Comparison of ENCODE assay signal across 17 cellular contexts in genomic region chr20:3744037-3744436, GRCh38. TPM values are rescaled to one million over a fixed set of nuclear protein-coding genes. Genes with fewer than 3 reads are reported as not detected.
DNase-seq lines count a peak whose midpoint lies in the region; TF ChIP-seq lines count a peak whose summit lies in the region.
"Had no signal": no experiment of that assay in that cellular context is flagged by ENCODE, and none has a peak within 500 bp of the region (broad histone marks: within the 10 kb centered on the region; RNA-seq: fewer than 3 reads in every experiment).

No MANE protein-coding gene starts in this region.

- H2AFZ ChIP-seq in Loucy (ENCODE audit: low read length) (no peak overlapping the region), osteoblast (ENCODE audit: low read length) (no peak overlapping the region)

- H3K27me3 ChIP-seq in CD8-positive, alpha-beta memory T cell (ENCODE audit: insufficient read depth, low read length, poor library complexity, severe bottlenecking): no peaks in the 10 kb centered on the region
- H3K27me3 ChIP-seq in Loucy (ENCODE audit: insufficient read depth, low read length, poor library complexity, severe bottlenecking) (no peaks in the 10 kb centered on the region), osteoblast (ENCODE audit: insufficient read depth, low read length) (peaks cover 3% of the 10 kb centered on the region)
- H3K27me3 ChIP-seq in CD4-positive, alpha-beta memory T cell (ENCODE audit: insufficient read depth, low read length): no peaks in the 10 kb centered on the region

- H3K27me3 Mint-ChIP-seq in CD8-positive, alpha-beta memory T cell: peaks cover 4 to 45% of the 10 kb centered on the region in 2 donors
- peaks cover 8% of the 10 kb centered on the region for H3K27me3 Mint-ChIP-seq in chondrocyte (ENCODE audit: low read depth)
- peaks cover 5 to 6% of the 10 kb centered on the region in 2 donors for H3K27me3 Mint-ChIP-seq in CD4-positive, alpha-beta memory T cell
- peaks cover 2% of the 10 kb centered on the region for H3K27me3 Mint-ChIP-seq in activated CD4-positive, alpha-beta memory T cell treated with anti-CD3 and anti-CD28 coated beads for 36 hours

- intact Hi-C loops in CD4-positive, alpha-beta memory T cell (cut with micrococcal nuclease): no loop called here
- intact Hi-C loops in activated CD4-positive, alpha-beta memory T cell treated with anti-CD3 and anti-CD28 coated beads for 36 hours (cut with micrococcal nuclease): no loop called here

- peaks cover 5% of the 10 kb centered on the region for H3K4me1 ChIP-seq in CD8-positive, alpha-beta memory T cell (ENCODE audit: insufficient read depth, low read length)
- peaks cover 13% of the 10 kb centered on the region for H3K4me1 ChIP-seq in Loucy (ENCODE audit: insufficient read depth, low read length, poor library complexity, severe bottlenecking)
- no peaks in the 10 kb centered on the region for H3K4me1 ChIP-seq in osteoblast (ENCODE audit: insufficient read depth, low read length)
- H3K4me1 ChIP-seq in CD4-positive, alpha-beta memory T cell (ENCODE audit: insufficient read depth, low read length): peaks cover 12% of the 10 kb centered on the region

- no peak overlapping the region for H3K9ac ChIP-seq in Loucy (ENCODE audit: low read depth, low read length, poor library complexity, severe bottlenecking)

- H3K9me3 ChIP-seq in CD8-positive, alpha-beta memory T cell (ENCODE audit: low read length): no peaks in the 10 kb centered on the region
- H3K9me3 ChIP-seq in Loucy (ENCODE audit: insufficient read depth, low read depth, low read length): no peaks in the 10 kb centered on the region
- H3K9me3 ChIP-seq in osteoblast (ENCODE audit: low read depth, low read length): no peaks in the 10 kb centered on the region
- H3K9me3 ChIP-seq in CD4-positive, alpha-beta memory T cell (ENCODE audit: control insufficient read depth in 1 of 2, low read length in 2 of 2): no peaks in the 10 kb centered on the region

- POLR2A ChIA-PET in CD8-positive, alpha-beta memory T cell (lab: Charles Lee): interaction anchor here (0.6 kb wide), 1 partner anchor 226 kb away, joined by 4 read pairs; no protein-coding TSS in a partner anchor
- POLR2A ChIA-PET in CD4-positive, alpha-beta memory T cell (lab: Charles Lee; ENCODE audit: partially characterized antibody): no interaction called here
- POLR2A ChIA-PET in activated CD4-positive, alpha-beta memory T cell treated with anti-CD3 and anti-CD28 coated beads for 36 hours (lab: Charles Lee): no interaction called here

- TF ChIP-seq CTCF in Loucy (conservative IDR thresholded peaks at IDR 0.05; ENCODE audit: low read length) (no peak), chondrocyte (IDR thresholded peaks at IDR 0.05) (no peak), osteoblast (IDR thresholded peaks at IDR 0.05; ENCODE audit: extremely low read depth, low read depth, low read length) (no peak)

- H3K9me3 Mint-ChIP-seq in CD8-positive, alpha-beta memory T cell: no peaks in the 10 kb centered on the region
- H3K9me3 Mint-ChIP-seq in chondrocyte (ENCODE audit: low read depth): no peaks in the 10 kb centered on the region
- peaks cover 0 to 2% (median 0%) of the 10 kb centered on the region in 8 donors for H3K9me3 Mint-ChIP-seq in CD4-positive, alpha-beta memory T cell
- no peaks in the 10 kb centered on the region for H3K9me3 Mint-ChIP-seq in activated CD4-positive, alpha-beta memory T cell treated with anti-CD3 and anti-CD28 coated beads for 36 hours

- H3F3A ChIP-seq in Loucy (ENCODE audit: low read depth): no peaks in the 10 kb centered on the region

- H3K9me2 ChIP-seq in Loucy (replicated peaks; ENCODE audit: low read depth, low read length): no peaks in the 10 kb centered on the region

- H3K27ac Mint-ChIP-seq in CD8-positive, alpha-beta memory T cell: peak overlapping the region in 4 of 8 donors; percentile 11 to 63 (median 58)
- H3K27ac Mint-ChIP-seq in chondrocyte (ENCODE audit: unreplicated experiment): no peak overlapping the region
- peak overlapping the region in 2 of 7 donors; percentile 15 to 57 for H3K27ac Mint-ChIP-seq in CD4-positive, alpha-beta memory T cell
- H3K27ac Mint-ChIP-seq in activated CD4-positive, alpha-beta memory T cell treated with anti-CD3 and anti-CD28 coated beads for 36 hours: no peak overlapping the region

- H3K4me3 Mint-ChIP-seq in CD8-positive, alpha-beta memory T cell: peak overlapping the region in 5 of 7 donors; percentile 43 to 78 (median 71)
- H3K4me3 Mint-ChIP-seq in chondrocyte (ENCODE audit: unreplicated experiment): no peak overlapping the region
- peak overlapping the region in 4 of 8 donors; percentile 29 to 80 (median 64) for H3K4me3 Mint-ChIP-seq in CD4-positive, alpha-beta memory T cell
- no peak overlapping the region for H3K4me3 Mint-ChIP-seq in activated CD4-positive, alpha-beta memory T cell treated with anti-CD3 and anti-CD28 coated beads for 36 hours

- H3K36me3 Mint-ChIP-seq in CD8-positive, alpha-beta memory T cell: no peaks in the 10 kb centered on the region
- H3K36me3 Mint-ChIP-seq in chondrocyte (ENCODE audit: low read depth): peaks cover 2% of the 10 kb centered on the region
- no peaks in the 10 kb centered on the region for H3K36me3 Mint-ChIP-seq in CD4-positive, alpha-beta memory T cell
- no peaks in the 10 kb centered on the region for H3K36me3 Mint-ChIP-seq in activated CD4-positive, alpha-beta memory T cell treated with anti-CD3 and anti-CD28 coated beads for 36 hours

- no peak overlapping the region for H3K27ac ChIP-seq in CD8-positive, alpha-beta memory T cell (ENCODE audit: low read depth, low read length)
- H3K27ac ChIP-seq in osteoblast (ENCODE audit: low read depth, low read length): no peak overlapping the region
- no peak overlapping the region for H3K27ac ChIP-seq in CD4-positive, alpha-beta memory T cell (ENCODE audit: low read depth, low read length)
- H3K27ac ChIP-seq: SK-N-MC had no signal

- H3K79me2 ChIP-seq in Loucy (ENCODE audit: insufficient read depth, low read length) (no peaks in the 10 kb centered on the region), osteoblast (ENCODE audit: insufficient read depth, low read length) (no peaks in the 10 kb centered on the region)

- peaks cover 9 to 13% (median 12%) of the 10 kb centered on the region in 3 donors for H3K4me1 Mint-ChIP-seq in CD8-positive, alpha-beta memory T cell
- H3K4me1 Mint-ChIP-seq in chondrocyte (ENCODE audit: low read depth): peaks cover 4% of the 10 kb centered on the region
- H3K4me1 Mint-ChIP-seq in CD4-positive, alpha-beta memory T cell: peaks cover 7 to 17% (median 11%) of the 10 kb centered on the region in 4 donors
- H3K4me1 Mint-ChIP-seq in activated CD4-positive, alpha-beta memory T cell treated with anti-CD3 and anti-CD28 coated beads for 36 hours (ENCODE audit: low read depth): peaks cover 7% of the 10 kb centered on the region

- no peaks in the 10 kb centered on the region for H4K20me1 ChIP-seq in Loucy (ENCODE audit: insufficient read depth, low read length, poor library complexity, severe bottlenecking)
- H4K20me1 ChIP-seq in osteoblast (ENCODE audit: insufficient read depth, low read length): no peaks in the 10 kb centered on the region

- H3K4me2 ChIP-seq in Loucy (ENCODE audit: low read depth, low read length, poor library complexity, severe bottlenecking) (peak overlapping the region; percentile 54), osteoblast (ENCODE audit: insufficient read depth, low read length) (no peak overlapping the region)

- no peak overlapping the region for H3K4me3 ChIP-seq in CD8-positive, alpha-beta memory T cell (ENCODE audit: low read length)
- peak overlapping the region; percentile 66 for H3K4me3 ChIP-seq in Loucy (ENCODE audit: low read length, poor library complexity, severe bottlenecking)
- no peak overlapping the region for H3K4me3 ChIP-seq in osteoblast (ENCODE audit: insufficient read depth, low read length)
- no peak overlapping the region for H3K4me3 ChIP-seq in CD4-positive, alpha-beta memory T cell (ENCODE audit: low read length in 2 of 2)

- DNase-seq in CD8-positive, alpha-beta memory T cell: no peak
- peak; percentile 28 for DNase-seq in chondrocyte (ENCODE audit: low spot score)
- DNase-seq in osteoblast (ENCODE audit: insufficient read length, low spot score, missing footprints): peak; percentile 62
- no peak for DNase-seq in CD4-positive, alpha-beta memory T cell
- DNase-seq in DMS153 treated with DMSO at 0.1 percent for 48 hours (lab: John Stamatoyannopoulos, UW; ENCODE audit: unreplicated experiment): no peak
- no peak for DNase-seq in activated CD4-positive, alpha-beta memory T cell treated with anti-CD3 and anti-CD28 coated beads for 36 hours
- DNase-seq in cortex of kidney (lab: John Stamatoyannopoulos, UW): no peak
- DNase-seq: ACHN, C1 segment of cervical spinal cord, KBM-7, NCI-H1694 treated with DMSO at 0.1 percent for 48 hours, NCI-H510A, NCI-H774, SHP77 had no signal

- CTCF ChIA-PET in CD8-positive, alpha-beta memory T cell (lab: Charles Lee): interaction anchor here (1.0 to 1.5 kb wide), 2 partner anchors 9 to 29 kb away, joined by 3 to 5 read pairs; no protein-coding TSS in a partner anchor
- CTCF ChIA-PET in CD4-positive, alpha-beta memory T cell (lab: Charles Lee; ENCODE audit: partially characterized antibody): interaction anchor here (0.7 to 1.6 kb wide), 3 partner anchors 8 to 111 kb away, joined by 3 to 5 read pairs (median 3); no protein-coding TSS in a partner anchor
- CTCF ChIA-PET in activated CD4-positive, alpha-beta memory T cell treated with anti-CD3 and anti-CD28 coated beads for 36 hours (lab: Charles Lee): interaction anchor here (0.5 to 2.7 kb wide), 3 partner anchors 34 to 70 kb away, joined by 4 to 12 read pairs (median 5); no protein-coding TSS in a partner anchor

- H3K36me3 ChIP-seq in CD8-positive, alpha-beta memory T cell (ENCODE audit: insufficient read depth, low read length): no peaks in the 10 kb centered on the region
- H3K36me3 ChIP-seq in Loucy (ENCODE audit: insufficient read depth, low read length) (no peaks in the 10 kb centered on the region), osteoblast (ENCODE audit: insufficient read depth, low read length) (no peaks in the 10 kb centered on the region)
- H3K36me3 ChIP-seq in CD4-positive, alpha-beta memory T cell (ENCODE audit: insufficient read depth, low read length): no peaks in the 10 kb centered on the region

RNA-seq across cellular contexts. Expression of gene HSPA12B, which starts 11.6 kb away (rescaled TPM):
- total RNA-seq in CD8-positive, alpha-beta memory T cell: not detected
- polyA plus RNA-seq in CD8-positive, alpha-beta memory T cell: not detected
- total RNA-seq in chondrocyte (0.10 to 0.26 TPM in 2 of 3 replicates, not detected in the other), osteoblast (not detected in 2 replicates)
- total RNA-seq in CD4-positive, alpha-beta memory T cell: not detected
- polyA plus RNA-seq in CD4-positive, alpha-beta memory T cell: under 1 TPM in 1 of 2 donors, not detected in 1; 0.22 TPM
- total RNA-seq in activated CD4-positive, alpha-beta memory T cell treated with anti-CD3 and anti-CD28 coated beads for 36 hours: not detected
- total RNA-seq: RPMI7951 had no signal

RNA-seq across cellular contexts. Expression of gene ADISSP, which starts 23.5 kb away (rescaled TPM):
- 10 to 100 TPM; 72.7 to 74.9 TPM for total RNA-seq in CD8-positive, alpha-beta memory T cell
- polyA plus RNA-seq in CD8-positive, alpha-beta memory T cell: 27.0 TPM
- total RNA-seq in chondrocyte (23.5 to 30.4 TPM (median 26.7 TPM) in 3 replicates), osteoblast (15.3 and 18.5 TPM in 2 replicates)
- 10 to 100 TPM; 15.7 to 17.3 TPM for total RNA-seq in CD4-positive, alpha-beta memory T cell
- 10 to 100 TPM; 16.3 to 31.5 TPM for polyA plus RNA-seq in CD4-positive, alpha-beta memory T cell
- 10 to 100 TPM; 50.6 to 51.4 TPM for total RNA-seq in activated CD4-positive, alpha-beta memory T cell treated with anti-CD3 and anti-CD28 coated beads for 36 hours

RNA-seq across cellular contexts. Expression of gene SIGLEC1, which starts 31.6 kb away (rescaled TPM):
- total RNA-seq in CD8-positive, alpha-beta memory T cell: under 1 TPM; 0.18 to 0.24 TPM
- polyA plus RNA-seq in CD8-positive, alpha-beta memory T cell: not detected
- total RNA-seq in chondrocyte (0.08 TPM in 1 of 3 replicates, not detected in the others), osteoblast (under 0.01 TPM in 1 of 2 replicates, not detected in the other)
- total RNA-seq in CD4-positive, alpha-beta memory T cell: under 1 TPM; 0.30 to 0.32 TPM
- not detected for polyA plus RNA-seq in CD4-positive, alpha-beta memory T cell
- under 1 TPM in 1 of 2 experiments, not detected in 1; 0.07 TPM for total RNA-seq in activated CD4-positive, alpha-beta memory T cell treated with anti-CD3 and anti-CD28 coated beads for 36 hours
- total RNA-seq: RPMI7951 had no signal

RNA-seq across cellular contexts. Expression of gene SPEF1, which starts 37.2 kb away (rescaled TPM):
- under 1 TPM; 0.13 to 0.24 TPM for total RNA-seq in CD8-positive, alpha-beta memory T cell
- not detected for polyA plus RNA-seq in CD8-positive, alpha-beta memory T cell
- total RNA-seq in chondrocyte (0.12 to 0.60 TPM in 2 of 3 replicates, not detected in the other), osteoblast (under 0.01 TPM in 1 of 2 replicates, not detected in the other)
- total RNA-seq in CD4-positive, alpha-beta memory T cell: not detected
- polyA plus RNA-seq in CD4-positive, alpha-beta memory T cell: under 1 TPM in 1 of 2 donors, not detected in 1; 0.15 TPM
- total RNA-seq in activated CD4-positive, alpha-beta memory T cell treated with anti-CD3 and anti-CD28 coated beads for 36 hours: under 1 TPM in 1 of 2 experiments, not detected in 1; 0.17 TPM
- total RNA-seq: RPMI7951 had no signal

RNA-seq across cellular contexts. Expression of gene CENPB, which starts 42.5 kb away (rescaled TPM):
- 10 to 100 TPM; 66.4 to 69.9 TPM for total RNA-seq in CD8-positive, alpha-beta memory T cell
- polyA plus RNA-seq in CD8-positive, alpha-beta memory T cell: 1.7 TPM
- total RNA-seq in chondrocyte: 91.1 to 94.9 TPM (median 92.1 TPM) in 3 replicates
- total RNA-seq in osteoblast: 95.5 and 101 TPM in 2 replicates
- 10 to 100 TPM; 52.2 to 56.7 TPM for total RNA-seq in CD4-positive, alpha-beta memory T cell
- polyA plus RNA-seq in CD4-positive, alpha-beta memory T cell: 1 to 10 TPM in 1 of 2 donors, under 1 TPM in 1; 0.56 to 1.9 TPM
- total RNA-seq in activated CD4-positive, alpha-beta memory T cell treated with anti-CD3 and anti-CD28 coated beads for 36 hours: 10 to 100 TPM; 50.1 to 51.9 TPM

Comparison
In these comparisons a context has a peak if more than half of its experiments do, and no peak if none do; other contexts are left out.
1. DNase-seq: peak in chondrocyte (single experiment) and osteoblast (single experiment); none in CD8-positive, alpha-beta memory T cell (0 of 5), CD4-positive, alpha-beta memory T cell (0 of 5), DMS153 treated with DMSO at 0.1 percent for 48 hours (single experiment), activated CD4-positive, alpha-beta memory T cell treated with anti-CD3 and anti-CD28 coated beads for 36 hours (single experiment) and cortex of kidney (single experiment).
2. H3K4me3 Mint-ChIP-seq: peak in CD8-positive, alpha-beta memory T cell (5 of 7); none in chondrocyte (single experiment) and activated CD4-positive, alpha-beta memory T cell treated with anti-CD3 and anti-CD28 coated beads for 36 hours (single experiment).